Comparison of ENCODE assay signal across 8 cellular contexts in the genomic region with DNA sequence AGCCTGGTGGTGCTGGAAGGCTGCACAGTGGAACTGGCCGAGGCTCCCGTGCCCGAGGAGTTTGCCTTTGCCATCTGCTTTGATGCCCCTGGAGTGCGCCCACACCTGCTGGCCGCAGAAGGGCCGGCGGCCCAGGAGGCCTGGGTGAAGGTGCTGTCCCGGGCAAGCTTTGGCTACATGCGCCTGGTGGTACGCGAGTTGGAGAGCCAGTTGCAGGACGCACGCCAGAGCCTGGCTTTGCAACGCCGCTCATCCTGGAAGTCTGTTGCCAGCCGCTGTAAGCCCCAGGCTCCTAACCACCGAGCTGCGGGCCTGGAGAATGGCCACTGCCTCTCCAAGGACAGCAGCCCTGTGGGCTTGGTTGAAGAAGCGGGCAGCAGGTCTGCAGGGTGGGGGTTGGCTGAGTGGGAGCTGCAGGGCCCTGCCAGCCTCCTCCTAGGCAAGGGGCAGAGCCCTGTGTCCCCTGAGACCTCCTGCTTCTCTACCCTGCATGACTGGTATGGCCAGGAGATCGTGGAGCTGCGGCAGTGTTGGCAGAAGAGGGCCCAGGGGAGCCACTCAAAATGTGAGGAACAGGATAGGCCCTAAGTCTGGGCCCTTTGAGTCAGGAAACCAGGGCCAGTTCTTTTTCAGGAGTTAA. TPM values are rescaled to one million over a fixed set of nuclear protein-coding genes. Genes with fewer than 3 reads are reported as not detected.
DNase-seq lines count a peak whose midpoint lies in the region; ATAC-seq and TF ChIP-seq lines count a peak whose summit lies in the region.

No MANE protein-coding gene starts in this region.

- H3K9me3 ChIP-seq in IMR-90 (ENCODE audit: control insufficient read depth, insufficient read depth, low read length) = no peaks in the 10 kb centered on the region
- no peaks in the 10 kb centered on the region for H3K9me3 ChIP-seq in esophagus muscularis mucosa

- no peak overlapping the region for H2AK5ac ChIP-seq in IMR-90 (ENCODE audit: low read depth, low read length)

- no peak overlapping the region for H3K4ac ChIP-seq in IMR-90 (ENCODE audit: low read depth, low read length)

- no peak overlapping the region for H2BK20ac ChIP-seq in IMR-90 (ENCODE audit: low read depth, low read length)

- no peak for TF ChIP-seq RAD21 in IMR-90 (IDR thresholded peaks at IDR 0.05; ENCODE audit: low read length)

- peaks cover 29 to 53% of the 10 kb centered on the region in 2 experiments for H3K79me1 ChIP-seq in IMR-90 (ENCODE audit: low read depth in 1 of 2, low read length in 2 of 2)

- no peak for TF ChIP-seq POLR2A in IMR-90 (IDR thresholded peaks at IDR 0.05; ENCODE audit: low read depth, low read length)
- TF ChIP-seq POLR2A in esophagus muscularis mucosa (IDR thresholded peaks at IDR 0.05; ENCODE audit: low read depth) = no peak

- BruUV-seq in IMR-90 (replicated peaks; lab: Mats Ljungman, UMichigan) = no TSS peak

- no peak overlapping the region for H2AFZ ChIP-seq in IMR-90 (replicated peaks; ENCODE audit: low read length, poor library complexity)

- H3K4me3 ChIP-seq in IMR-90 (ENCODE audit: insufficient read depth, low read depth, low read length) (no peak overlapping the region), esophagus muscularis mucosa (no peak overlapping the region)

- WGBS in IMR-90 (ENCODE audit: extremely low coverage in 2 of 2, insufficient read length in 1 of 2), 2 experiments = 97% methylated on average over 12 of the region's 21 CpGs; no CpG with 5 or more reads in 1 of the 2 experiments
- 90% methylated on average over 4 of the region's 21 CpGs for WGBS in esophagus muscularis mucosa

- H3K27ac ChIP-seq in 22Rv1 (peak overlapping the region; percentile 91; the same call in 1 of the 2 replicates), IMR-90 (ENCODE audit: insufficient read depth, low read length) (no peak overlapping the region), esophagus muscularis mucosa (replicated peaks in 1 of 4) (peak overlapping the region; percentile 90 to 99 (median 99))

- intact Hi-C loops in IMR-90 (cut with micrococcal nuclease) = loop anchor here (2.0 kb wide), 1 partner anchor 111 kb away; no protein-coding TSS in a partner anchor
- intact Hi-C loops in esophagus muscularis mucosa (cut with DNase I) = no loop called here
- intact Hi-C loops in posterior vena cava (cut with DNase I) = no loop called here

- no peak for TF ChIP-seq CTCF in 22Rv1 (IDR thresholded peaks at IDR 0.05)
- no peak for TF ChIP-seq CTCF in IMR-90 (conservative IDR thresholded peaks at IDR 0.05; ENCODE audit: low read depth, low read length)
- no peak for TF ChIP-seq CTCF in esophagus muscularis mucosa (IDR thresholded peaks at IDR 0.05)

- DNase-seq in IMR-90 = no peak
- DNase-seq in esophagus muscularis mucosa (ENCODE audit: extremely low spot score) = no peak
- peak; percentile 83 for DNase-seq in posterior vena cava (ENCODE audit: low spot score)
- no peak for DNase-seq in HCEC 1CT
- DNase-seq in SIG-M5 (lab: John Stamatoyannopoulos, UW) = no peak
- no peak for DNase-seq in SW 1271 (lab: John Stamatoyannopoulos, UW)

- H4K20me1 ChIP-seq in IMR-90 (ENCODE audit: insufficient read depth, low read length) = no peaks in the 10 kb centered on the region

- H3K56ac ChIP-seq in IMR-90 (ENCODE audit: extremely low read depth, insufficient read depth, low read length) = no peak overlapping the region

- H3K36me3 ChIP-seq in IMR-90 (ENCODE audit: control insufficient read depth, insufficient read depth, low read length) (peaks cover 11% of the 10 kb centered on the region), esophagus muscularis mucosa (peaks cover 0 to 30% (median 26%) of the 10 kb centered on the region in 4 donors)

- no peak for ATAC-seq in IMR-90 (ENCODE audit: low read depth)
- ATAC-seq in HG02678 (IDR thresholded peaks at IDR 0.05; ENCODE audit: unreplicated experiment) = no peak

- no peak for TF ChIP-seq EP300 in esophagus muscularis mucosa (IDR thresholded peaks at IDR 0.05)

- CTCF ChIA-PET in IMR-90 (lab: Yijun Ruan, JAX) = no interaction called here

- dilution Hi-C loops in IMR-90 (cut with HindIII; ENCODE audit: low sequenced_read_pairs, unreplicated experiment) = no loop called here

- H2BK120ac ChIP-seq in IMR-90 (ENCODE audit: low read depth, low read length) = no peak overlapping the region

- H2BK15ac ChIP-seq in IMR-90 (ENCODE audit: low read depth, low read length) = no peak overlapping the region

- no peak overlapping the region for H3K4me2 ChIP-seq in IMR-90 (ENCODE audit: low read depth, low read length)

- H3K18ac ChIP-seq in IMR-90 (ENCODE audit: low read depth, low read length) = no peak overlapping the region

- in situ Hi-C loops in IMR-90 (cut with MboI; ENCODE audit: low sequenced_read_pairs) = no loop called here

- no peak overlapping the region for H3K9ac ChIP-seq in IMR-90 (ENCODE audit: low read depth, low read length)

- peaks cover 22% of the 10 kb centered on the region; the same call in 1 of the 2 replicates for H3K9me1 ChIP-seq in IMR-90 (ENCODE audit: insufficient read depth, low read length)

- H3K23ac ChIP-seq in IMR-90 (ENCODE audit: low read depth, low read length) = no peak overlapping the region

- H4K8ac ChIP-seq in IMR-90 (ENCODE audit: low read depth in 2 of 2, low read length in 2 of 2) = no peak overlapping the region

- H3K4me1 ChIP-seq in IMR-90 (ENCODE audit: control insufficient read depth, insufficient read depth, low read length) (peaks cover 15% of the 10 kb centered on the region), esophagus muscularis mucosa (peaks cover 53 to 79% (median 70%) of the 10 kb centered on the region in 4 donors)

- H4K91ac ChIP-seq in IMR-90 (ENCODE audit: insufficient read depth, low read depth, low read length) = no peak overlapping the region

- POLR2A ChIA-PET in IMR-90 (lab: Charles Lee; ENCODE audit: unreplicated experiment) = interaction anchor here (0.6 kb wide), 1 partner anchor 480 kb away, joined by 3 read pairs; no protein-coding TSS in a partner anchor

- H4K5ac ChIP-seq in IMR-90 (ENCODE audit: low read depth, low read length) = no peak overlapping the region

- H2AK9ac ChIP-seq in IMR-90 (replicated peaks; ENCODE audit: low read depth, low read length, poor library complexity) = peak overlapping the region; percentile 60

- H2BK5ac ChIP-seq in IMR-90 (ENCODE audit: low read depth, low read length, poor library complexity, severe bottlenecking) = no peak overlapping the region

- H3K14ac ChIP-seq in IMR-90 (replicated peaks; ENCODE audit: low read depth, low read length) = no peak overlapping the region

- H3K27me3 ChIP-seq in IMR-90 (ENCODE audit: control insufficient read depth, insufficient read depth, low read length) (no peaks in the 10 kb centered on the region), esophagus muscularis mucosa (no peaks in the 10 kb centered on the region)

TF ChIP-seq in IMR-90, 13 proteins besides CTCF, POLR2A, EP300 and RAD21 (continues in another document):
- TF ChIP-seq MAFK (IDR thresholded peaks at IDR 0.05; ENCODE audit: low read depth, low read length) = no peak
- TF ChIP-seq NFE2L2 (IDR thresholded peaks at IDR 0.05; ENCODE audit: low read depth, low read length) = no peak
- no peak for TF ChIP-seq BHLHE40 (IDR thresholded peaks at IDR 0.05; ENCODE audit: low read depth, low read length)
- no peak for TF ChIP-seq RCOR1 (IDR thresholded peaks at IDR 0.05; ENCODE audit: insufficient replicate concordance, low read length)
- TF ChIP-seq CHD1 (IDR thresholded peaks at IDR 0.05; ENCODE audit: low read depth, low read length) = no peak
- TF ChIP-seq FOS (IDR thresholded peaks at IDR 0.05; ENCODE audit: low read depth, low read length) = no peak
- no peak for TF ChIP-seq CEBPB (IDR thresholded peaks at IDR 0.05; ENCODE audit: low read depth, low read length)
- no peak for TF ChIP-seq SMC3 (IDR thresholded peaks at IDR 0.05; ENCODE audit: low read depth, low read length)
- TF ChIP-seq MXI1 (IDR thresholded peaks at IDR 0.05; ENCODE audit: borderline replicate concordance, low read depth, low read length) = no peak

RNA-seq across cellular contexts. Expression of a gene that starts 1.9 kb away (rescaled TPM):
- 2.3 and 2.5 TPM in 2 replicates for total RNA-seq in IMR-90 (2012; rRNA removed)
- 15.0 and 15.7 TPM in 2 replicates for polyA plus RNA-seq in IMR-90 (2012; rRNA removed)
- polyA plus RNA-seq in IMR-90 (2012; cell fraction: cytosol; rRNA removed) = 36.6 and 66.3 TPM in 2 replicates
- polyA plus RNA-seq in IMR-90 (2012; cell fraction: nucleus; rRNA removed; ENCODE audit: low replicate concordance) = 14.4 and 15.5 TPM in 2 replicates
- total RNA-seq in esophagus muscularis mucosa = 10 to 100 TPM; 18.9 to 32.7 (median 22.1) TPM
- 10 to 100 TPM; 63.9 to 67.2 TPM for total RNA-seq in posterior vena cava

RNA-seq across cellular contexts. Expression of a gene that starts 3.6 kb away (rescaled TPM):
- total RNA-seq in IMR-90 (2012; rRNA removed) (6.1 and 6.5 TPM in 2 replicates), esophagus muscularis mucosa (10 to 100 TPM; 16.6 to 34.6 (median 25.4) TPM), posterior vena cava (10 to 100 TPM; 15.2 to 17.3 TPM)
- 10.0 and 10.9 TPM in 2 replicates for polyA plus RNA-seq in IMR-90 (2012; rRNA removed)
- polyA plus RNA-seq in IMR-90 (2012; cell fraction: cytosol; rRNA removed) = 8.8 and 10.2 TPM in 2 replicates
- polyA plus RNA-seq in IMR-90 (2012; cell fraction: nucleus; rRNA removed; ENCODE audit: low replicate concordance) = 16.5 and 17.8 TPM in 2 replicates

RNA-seq across cellular contexts. Expression of a gene that starts 7.0 kb away (rescaled TPM):
- 34.4 and 44.8 TPM in 2 replicates for total RNA-seq in IMR-90 (2012; rRNA removed)
- 34.3 and 38.6 TPM in 2 replicates for polyA plus RNA-seq in IMR-90 (2012; rRNA removed)
- 21.6 and 37.4 TPM in 2 replicates for polyA plus RNA-seq in IMR-90 (2012; cell fraction: cytosol; rRNA removed)
- 13.4 and 23.8 TPM in 2 replicates for polyA plus RNA-seq in IMR-90 (2012; cell fraction: nucleus; rRNA removed; ENCODE audit: low replicate concordance)
- 10 to 100 TPM; 26.2 to 40.9 (median 33.7) TPM for total RNA-seq in esophagus muscularis mucosa
- total RNA-seq in posterior vena cava = 10 to 100 TPM; 18.4 to 29.7 TPM

RNA-seq across cellular contexts. Expression of a gene that starts 13.0 kb away (rescaled TPM):
- total RNA-seq in IMR-90 (2012; rRNA removed) (48.8 and 92.2 TPM in 2 replicates), esophagus muscularis mucosa (10 to 100 TPM; 54.0 to 90.9 (median 75.8) TPM), posterior vena cava (10 to 100 TPM; 48.1 to 52.1 TPM)
- 81.4 and 89.0 TPM in 2 replicates for polyA plus RNA-seq in IMR-90 (2012; rRNA removed)
- 53.5 and 88.0 TPM in 2 replicates for polyA plus RNA-seq in IMR-90 (2012; cell fraction: cytosol; rRNA removed)
- 10.8 and 36.2 TPM in 2 replicates for polyA plus RNA-seq in IMR-90 (2012; cell fraction: nucleus; rRNA removed; ENCODE audit: low replicate concordance)

RNA-seq across cellular contexts. Expression of a gene that starts 53.0 kb away (rescaled TPM):
- under 0.01 TPM in 2 replicates for total RNA-seq in IMR-90 (2012; rRNA removed)
- polyA plus RNA-seq in IMR-90 (2012; rRNA removed) = 0.24 TPM in 2 replicates
- polyA plus RNA-seq in IMR-90 (2012; cell fraction: cytosol; rRNA removed) = 0.07 TPM in 1 of 2 replicates, not detected in the other
- 4.5 and 8.7 TPM in 2 replicates for polyA plus RNA-seq in IMR-90 (2012; cell fraction: nucleus; rRNA removed; ENCODE audit: low replicate concordance)
- total RNA-seq in esophagus muscularis mucosa = under 1 TPM in 2 of 4 donors, not detected in 2; 0.42 to 0.52 TPM
- under 1 TPM; 0.37 to 0.48 TPM for total RNA-seq in posterior vena cava
